1 cellular context compared by ENCODE assay signal in the genomic region with DNA sequence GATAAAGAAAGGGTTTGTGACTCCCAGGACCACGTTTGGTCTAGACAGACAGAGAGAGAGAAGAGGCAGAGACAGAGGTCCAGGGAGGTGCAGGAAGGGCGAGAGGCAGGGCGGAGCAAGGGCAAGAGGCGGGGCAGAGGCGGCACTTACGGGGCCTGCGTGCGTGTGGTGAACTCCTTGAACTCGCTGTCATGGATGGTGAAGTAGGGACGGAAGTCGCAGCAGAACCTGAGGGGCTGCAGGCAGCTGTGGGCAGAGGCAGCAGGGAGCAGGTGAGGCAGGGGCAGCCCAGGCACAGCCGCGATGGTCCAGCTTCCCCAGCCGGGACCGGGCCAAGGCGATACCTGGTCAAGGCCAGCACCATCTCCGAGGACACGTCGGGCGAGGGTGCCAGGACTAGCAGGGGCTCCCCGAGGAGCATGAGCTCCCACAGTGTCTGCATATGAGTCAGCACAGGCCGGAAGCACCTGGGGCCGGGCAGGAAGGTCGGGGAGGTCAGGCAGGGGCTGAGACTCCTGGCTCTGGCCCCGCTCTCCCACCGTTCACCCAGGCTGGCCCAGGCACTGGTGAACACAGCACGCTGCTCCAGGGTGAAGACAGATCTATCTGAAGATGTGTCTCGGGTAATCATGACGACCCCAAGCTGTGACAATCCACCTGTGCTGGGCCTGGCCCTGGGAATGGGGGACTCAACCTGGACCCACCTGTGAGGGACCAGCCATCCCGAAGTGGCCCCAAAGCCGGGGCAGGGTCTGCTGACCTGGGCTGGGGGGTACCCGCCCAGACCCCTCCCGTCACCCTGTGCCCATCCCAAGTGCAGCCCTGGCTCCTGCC.
A peak's percentile ranks its signal among the peaks of the same experiment; 100 is the strongest.
TF ChIP-seq lines count a peak whose summit lies in the region.

No MANE protein-coding gene starts in this region.

TF ChIP-seq in HepG2, 621 proteins besides CTCF, POLR2A, EP300 and RAD21 (continued from another document):
- TF ChIP-seq CBX2 (IDR thresholded peaks at IDR 0.05; ENCODE audit: low read depth, low read length) (no peak), CBX2 (CRISPR knock-in tag; IDR thresholded peaks at IDR 0.05; ENCODE audit: low read depth) (no peak), PAWR (CRISPR knock-in tag; IDR thresholded peaks at IDR 0.05; ENCODE audit: borderline replicate concordance) (no peak), NR1H2 (CRISPR knock-in tag; IDR thresholded peaks at IDR 0.05; ENCODE audit: borderline replicate concordance, low read depth) (peak; percentile 31; the same call in 1 of the 2 replicates), SAFB2 (CRISPR knock-in tag; IDR thresholded peaks at IDR 0.05; ENCODE audit: borderline replicate concordance, low read depth) (no peak), ZNF746 (CRISPR knock-in tag; IDR thresholded peaks at IDR 0.05) (no peak), HNRNPH1 (optimal IDR thresholded peaks at IDR 0.05; ENCODE audit: low read depth, low read length) (no peak), GMEB1 (CRISPR knock-in tag; IDR thresholded peaks at IDR 0.05; ENCODE audit: borderline replicate concordance) (no peak), ZNF766 (CRISPR knock-in tag; IDR thresholded peaks at IDR 0.05; ENCODE audit: borderline replicate concordance) (no peak), ZNF160 (CRISPR knock-in tag; IDR thresholded peaks at IDR 0.05) (no peak), ZNF101 (CRISPR knock-in tag; IDR thresholded peaks at IDR 0.05; ENCODE audit: borderline replicate concordance, low read depth) (no peak), ZNF605 (CRISPR knock-in tag; IDR thresholded peaks at IDR 0.05) (no peak), SKIL (CRISPR knock-in tag; IDR thresholded peaks at IDR 0.05; ENCODE audit: borderline replicate concordance) (no peak), ZNF629 (CRISPR knock-in tag; conservative IDR thresholded peaks at IDR 0.05) (no peak), KLF11 (CRISPR knock-in tag; IDR thresholded peaks at IDR 0.05) (no peak), ISX (CRISPR knock-in tag; conservative IDR thresholded peaks at IDR 0.05) (no peak), KDM4B (CRISPR knock-in tag; IDR thresholded peaks at IDR 0.05) (no peak), ZNF280D (CRISPR knock-in tag; IDR thresholded peaks at IDR 0.05) (no peak), ZNF788 (CRISPR knock-in tag; IDR thresholded peaks at IDR 0.05; ENCODE audit: borderline replicate concordance) (peak; percentile 41; the same call in 1 of the 2 replicates), RELA (CRISPR knock-in tag; IDR thresholded peaks at IDR 0.05) (no peak), ZNF816 (CRISPR knock-in tag; IDR thresholded peaks at IDR 0.05; ENCODE audit: borderline replicate concordance) (no peak), ZNF652 (CRISPR knock-in tag; IDR thresholded peaks at IDR 0.05; ENCODE audit: borderline replicate concordance, low read depth) (no peak), ATF7-NPFF (CRISPR knock-in tag; IDR thresholded peaks at IDR 0.05; ENCODE audit: low read depth) (no peak), NKX3-1 (CRISPR knock-in tag; IDR thresholded peaks at IDR 0.05) (no peak), ZNF138 (CRISPR knock-in tag; IDR thresholded peaks at IDR 0.05; ENCODE audit: low read depth) (no peak), TEAD3 (CRISPR knock-in tag; optimal IDR thresholded peaks at IDR 0.05; ENCODE audit: borderline replicate concordance) (peak; percentile 59), SRF (IDR thresholded peaks at IDR 0.05; ENCODE audit: low read depth, low read length) (no peak), HDAC1 (CRISPR knock-in tag; IDR thresholded peaks at IDR 0.05) (no peak), STAG1 (CRISPR knock-in tag; IDR thresholded peaks at IDR 0.05) (no peak), IKZF5 (CRISPR knock-in tag; IDR thresholded peaks at IDR 0.05) (no peak), NR3C1 (CRISPR knock-in tag; IDR thresholded peaks at IDR 0.05) (no peak), RFX5 (IDR thresholded peaks at IDR 0.05; ENCODE audit: low read depth, low read length) (no peak), REL (CRISPR knock-in tag; conservative IDR thresholded peaks at IDR 0.05) (no peak), ZC3H13 (CRISPR knock-in tag; IDR thresholded peaks at IDR 0.05) (no peak), ZNF234 (CRISPR knock-in tag; conservative IDR thresholded peaks at IDR 0.05) (no peak), SIX4 (CRISPR knock-in tag; IDR thresholded peaks at IDR 0.05) (no peak), ZNF792 (CRISPR knock-in tag; IDR thresholded peaks at IDR 0.05) (no peak)
- TF ChIP-seq, protein P1, sequence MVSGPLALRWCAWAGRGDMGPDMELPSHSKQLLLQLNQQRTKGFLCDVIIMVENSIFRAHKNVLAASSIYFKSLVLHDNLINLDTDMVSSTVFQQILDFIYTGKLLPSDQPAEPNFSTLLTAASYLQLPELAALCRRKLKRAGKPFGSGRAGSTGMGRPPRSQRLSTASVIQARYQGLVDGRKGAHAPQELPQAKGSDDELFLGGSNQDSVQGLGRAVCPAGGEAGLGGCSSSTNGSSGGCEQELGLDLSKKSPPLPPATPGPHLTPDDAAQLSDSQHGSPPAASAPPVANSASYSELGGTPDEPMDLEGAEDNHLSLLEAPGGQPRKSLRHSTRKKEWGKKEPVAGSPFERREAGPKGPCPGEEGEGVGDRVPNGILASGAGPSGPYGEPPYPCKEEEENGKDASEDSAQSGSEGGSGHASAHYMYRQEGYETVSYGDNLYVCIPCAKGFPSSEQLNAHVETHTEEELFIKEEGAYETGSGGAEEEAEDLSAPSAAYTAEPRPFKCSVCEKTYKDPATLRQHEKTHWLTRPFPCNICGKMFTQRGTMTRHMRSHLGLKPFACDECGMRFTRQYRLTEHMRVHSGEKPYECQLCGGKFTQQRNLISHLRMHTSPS (CRISPR knock-in tag; IDR thresholded peaks at IDR 0.05; ENCODE audit: low read depth) = peak; percentile 79; the same call in 1 of the 2 replicates
- TF ChIP-seq, protein P2, sequence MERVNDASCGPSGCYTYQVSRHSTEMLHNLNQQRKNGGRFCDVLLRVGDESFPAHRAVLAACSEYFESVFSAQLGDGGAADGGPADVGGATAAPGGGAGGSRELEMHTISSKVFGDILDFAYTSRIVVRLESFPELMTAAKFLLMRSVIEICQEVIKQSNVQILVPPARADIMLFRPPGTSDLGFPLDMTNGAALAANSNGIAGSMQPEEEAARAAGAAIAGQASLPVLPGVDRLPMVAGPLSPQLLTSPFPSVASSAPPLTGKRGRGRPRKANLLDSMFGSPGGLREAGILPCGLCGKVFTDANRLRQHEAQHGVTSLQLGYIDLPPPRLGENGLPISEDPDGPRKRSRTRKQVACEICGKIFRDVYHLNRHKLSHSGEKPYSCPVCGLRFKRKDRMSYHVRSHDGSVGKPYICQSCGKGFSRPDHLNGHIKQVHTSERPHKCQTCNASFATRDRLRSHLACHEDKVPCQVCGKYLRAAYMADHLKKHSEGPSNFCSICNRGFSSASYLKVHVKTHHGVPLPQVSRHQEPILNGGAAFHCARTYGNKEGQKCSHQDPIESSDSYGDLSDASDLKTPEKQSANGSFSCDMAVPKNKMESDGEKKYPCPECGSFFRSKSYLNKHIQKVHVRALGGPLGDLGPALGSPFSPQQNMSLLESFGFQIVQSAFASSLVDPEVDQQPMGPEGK (CRISPR knock-in tag; IDR thresholded peaks at IDR 0.05) = no peak
- TF ChIP-seq, protein P3, sequence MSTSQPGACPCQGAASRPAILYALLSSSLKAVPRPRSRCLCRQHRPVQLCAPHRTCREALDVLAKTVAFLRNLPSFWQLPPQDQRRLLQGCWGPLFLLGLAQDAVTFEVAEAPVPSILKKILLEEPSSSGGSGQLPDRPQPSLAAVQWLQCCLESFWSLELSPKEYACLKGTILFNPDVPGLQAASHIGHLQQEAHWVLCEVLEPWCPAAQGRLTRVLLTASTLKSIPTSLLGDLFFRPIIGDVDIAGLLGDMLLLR (CRISPR knock-in tag; IDR thresholded peaks at IDR 0.05) = no peak
- TF ChIP-seq, protein P4, sequence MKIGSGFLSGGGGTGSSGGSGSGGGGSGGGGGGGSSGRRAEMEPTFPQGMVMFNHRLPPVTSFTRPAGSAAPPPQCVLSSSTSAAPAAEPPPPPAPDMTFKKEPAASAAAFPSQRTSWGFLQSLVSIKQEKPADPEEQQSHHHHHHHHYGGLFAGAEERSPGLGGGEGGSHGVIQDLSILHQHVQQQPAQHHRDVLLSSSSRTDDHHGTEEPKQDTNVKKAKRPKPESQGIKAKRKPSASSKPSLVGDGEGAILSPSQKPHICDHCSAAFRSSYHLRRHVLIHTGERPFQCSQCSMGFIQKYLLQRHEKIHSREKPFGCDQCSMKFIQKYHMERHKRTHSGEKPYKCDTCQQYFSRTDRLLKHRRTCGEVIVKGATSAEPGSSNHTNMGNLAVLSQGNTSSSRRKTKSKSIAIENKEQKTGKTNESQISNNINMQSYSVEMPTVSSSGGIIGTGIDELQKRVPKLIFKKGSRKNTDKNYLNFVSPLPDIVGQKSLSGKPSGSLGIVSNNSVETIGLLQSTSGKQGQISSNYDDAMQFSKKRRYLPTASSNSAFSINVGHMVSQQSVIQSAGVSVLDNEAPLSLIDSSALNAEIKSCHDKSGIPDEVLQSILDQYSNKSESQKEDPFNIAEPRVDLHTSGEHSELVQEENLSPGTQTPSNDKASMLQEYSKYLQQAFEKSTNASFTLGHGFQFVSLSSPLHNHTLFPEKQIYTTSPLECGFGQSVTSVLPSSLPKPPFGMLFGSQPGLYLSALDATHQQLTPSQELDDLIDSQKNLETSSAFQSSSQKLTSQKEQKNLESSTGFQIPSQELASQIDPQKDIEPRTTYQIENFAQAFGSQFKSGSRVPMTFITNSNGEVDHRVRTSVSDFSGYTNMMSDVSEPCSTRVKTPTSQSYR (CRISPR knock-in tag; IDR thresholded peaks at IDR 0.05; ENCODE audit: borderline replicate concordance) = no peak
